21 cellular contexts compared by ENCODE assay signal in the genomic region with DNA sequence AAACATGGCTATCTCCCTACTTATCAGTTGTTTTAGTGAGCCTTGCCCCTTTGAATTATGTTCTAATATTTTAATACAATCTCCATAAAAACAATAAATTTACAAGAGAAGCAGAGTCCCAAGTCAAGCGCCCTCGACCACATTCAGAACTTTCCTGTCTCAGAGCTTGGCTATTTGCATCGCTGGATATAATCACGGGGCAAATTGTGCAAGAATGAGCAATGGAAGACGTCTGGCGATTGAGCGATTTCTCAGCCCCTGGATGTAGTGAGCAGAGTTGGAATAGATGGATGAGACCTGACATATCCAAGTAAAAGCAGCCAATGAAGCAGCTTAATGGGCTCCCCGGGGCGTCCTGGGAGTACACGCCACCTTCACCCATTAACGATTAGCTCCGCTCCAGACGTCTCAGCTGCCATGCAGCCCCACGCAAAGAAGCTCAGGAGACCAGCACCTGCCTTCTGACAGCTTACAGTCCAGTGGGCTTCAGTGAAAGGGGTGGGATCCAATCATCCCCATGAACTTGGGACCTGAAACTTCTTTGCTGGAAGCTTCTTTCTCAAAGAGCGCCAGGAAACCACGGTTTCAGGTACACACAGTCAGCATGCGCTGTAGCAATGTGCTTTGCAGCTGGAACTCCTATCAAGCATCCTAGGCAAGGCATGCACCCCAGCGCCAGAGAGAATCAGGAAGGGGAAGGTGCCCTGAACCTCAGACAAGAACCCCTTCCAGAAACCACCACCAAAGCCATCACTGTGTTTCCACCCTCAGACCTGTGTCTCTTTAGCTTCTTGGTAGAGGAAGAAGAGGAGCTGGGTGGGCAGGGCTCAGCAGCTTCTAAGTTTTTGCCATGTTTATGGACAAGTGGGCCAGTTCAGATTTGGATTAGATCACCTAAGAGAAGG.
"Had no signal": no experiment of that assay in that cellular context is flagged by ENCODE, and none has a peak within 500 bp of the region (broad histone marks: within the 10 kb centered on the region; RNA-seq: fewer than 3 reads in every experiment).

No MANE protein-coding gene starts in this region.

- H3K27ac Mint-ChIP-seq: activated CD4-positive, alpha-beta T cell treated with anti-CD3 and anti-CD28 coated beads, Interleukin-2, amount 10 ng/mL, durations not matched to agents 7 days and 5 days; activated CD8-positive, alpha-beta T cell treated with anti-CD3 and anti-CD28 coated beads, Interleukin-2, amount 10 ng/mL, durations not matched to agents 7 days and 5 days; activated naive CD4-positive, alpha-beta T cell treated with anti-CD3 and anti-CD28 coated beads, Interleukin-2, amount 10 ng/mL, durations not matched to agents 7 days and 5 days; activated naive CD8-positive, alpha-beta T cell treated with anti-CD3 and anti-CD28 coated beads, Interleukin-2, amount 50 U/mL, for 24 hours; naive thymus-derived CD8-positive, alpha-beta T cell; stimulated activated effector memory CD8-positive, alpha-beta T cell treated with anti-CD3 and anti-CD28 coated beads, Interleukin-12 subunit alpha, Interleukin-12 subunit beta, amount 100 ng/mL, for 72 hours had no signal

- H2AFZ ChIP-seq: parathyroid adenoma had no signal

- H3K9me3 Mint-ChIP-seq: activated CD4-positive, alpha-beta T cell treated with anti-CD3 and anti-CD28 coated beads, Interleukin-2, amount 10 ng/mL, durations not matched to agents 7 days and 5 days; activated naive CD4-positive, alpha-beta T cell treated with anti-CD3 and anti-CD28 coated beads, Interleukin-2, amount 10 ng/mL, durations not matched to agents 7 days and 5 days; activated naive CD8-positive, alpha-beta T cell treated with anti-CD3 and anti-CD28 coated beads, Interleukin-2, amount 50 U/mL, for 24 hours; stimulated activated effector memory CD8-positive, alpha-beta T cell treated with anti-CD3 and anti-CD28 coated beads, Interleukin-12 subunit alpha, Interleukin-12 subunit beta, amount 100 ng/mL, for 72 hours had no signal

- H3K36me3 Mint-ChIP-seq: activated naive CD4-positive, alpha-beta T cell treated with anti-CD3 and anti-CD28 coated beads, Interleukin-2, amount 10 ng/mL, durations not matched to agents 7 days and 5 days; naive thymus-derived CD8-positive, alpha-beta T cell; stimulated activated effector memory CD8-positive, alpha-beta T cell treated with anti-CD3 and anti-CD28 coated beads, Interleukin-12 subunit alpha, Interleukin-12 subunit beta, amount 100 ng/mL, for 72 hours had no signal

- ATAC-seq: activated CD4-positive, CD25-positive, alpha-beta regulatory T cell treated with anti-CD3 and anti-CD28 coated beads, Interleukin-2, amount 50 U/mL, for 24 hours; activated CD8-positive, alpha-beta T cell treated with anti-CD3 and anti-CD28 coated beads, Interleukin-2, amount 10 ng/mL, durations not matched to agents 7 days and 5 days; activated naive CD8-positive, alpha-beta T cell treated with anti-CD3 and anti-CD28 coated beads, Interleukin-2, amount 50 U/mL, for 24 hours; left ventricle myocardium superior; naive thymus-derived CD8-positive, alpha-beta T cell; stimulated activated effector memory CD8-positive, alpha-beta T cell treated with anti-CD3 and anti-CD28 coated beads, Interleukin-12 subunit alpha, Interleukin-12 subunit beta, amount 100 ng/mL, for 72 hours had no signal

- H3K4me1 ChIP-seq: heart left ventricle, parathyroid adenoma, sigmoid colon had no signal

- H3K79me2 ChIP-seq: parathyroid adenoma had no signal

- H3K9me3 ChIP-seq: sigmoid colon, thoracic aorta had no signal

- H3K4me1 Mint-ChIP-seq: activated CD4-positive, alpha-beta T cell treated with anti-CD3 and anti-CD28 coated beads, Interleukin-2, amount 10 ng/mL, durations not matched to agents 7 days and 5 days; activated naive CD4-positive, alpha-beta T cell treated with anti-CD3 and anti-CD28 coated beads, Interleukin-2, amount 10 ng/mL, durations not matched to agents 7 days and 5 days; activated naive CD8-positive, alpha-beta T cell treated with anti-CD3 and anti-CD28 coated beads, Interleukin-2, amount 50 U/mL, for 24 hours; naive thymus-derived CD8-positive, alpha-beta T cell; stimulated activated effector memory CD8-positive, alpha-beta T cell treated with anti-CD3 and anti-CD28 coated beads, Interleukin-12 subunit alpha, Interleukin-12 subunit beta, amount 100 ng/mL, for 72 hours had no signal

- DNase-seq: activated CD4-positive, alpha-beta T cell treated with anti-CD3 and anti-CD28 coated beads, Interleukin-2, amount 10 ng/mL, durations not matched to agents 7 days and 5 days; activated CD8-positive, alpha-beta T cell treated with anti-CD3 and anti-CD28 coated beads, Interleukin-2, amount 10 ng/mL, durations not matched to agents 7 days and 5 days; activated effector memory CD4-positive, alpha-beta T cell treated with Interleukin-2 at 50 U/mL for 16 hours; activated naive CD4-positive, alpha-beta T cell treated with anti-CD3 and anti-CD28 coated beads, Interleukin-2, amount 10 ng/mL, durations not matched to agents 7 days and 5 days; activated naive CD8-positive, alpha-beta T cell treated with anti-CD3 and anti-CD28 coated beads, Interleukin-2, amount 50 U/mL, for 24 hours; activated T-cell treated with anti-CD3 and anti-CD28 coated beads, Interleukin-2, amount 50 U/mL, for 48 hours; brain microvascular endothelial cell; foreskin melanocyte; heart left ventricle; kidney glomerular epithelial cell; left ventricle myocardium superior; mesendoderm; naive thymus-derived CD8-positive, alpha-beta T cell; sigmoid colon; stimulated activated CD4-positive, alpha-beta T cell treated with anti-CD3 and anti-CD28 coated beads, Interleukin-4, amount 100 ng/mL, for 24 hours; T1000 had no signal

- H3K27me3 ChIP-seq: brain microvascular endothelial cell, heart left ventricle, sigmoid colon had no signal

- H3K4me3 ChIP-seq: coronary artery, heart left ventricle, sigmoid colon, thoracic aorta had no signal

- H3K9ac ChIP-seq: parathyroid adenoma had no signal

- H3K4me3 Mint-ChIP-seq: activated CD4-positive, alpha-beta T cell treated with anti-CD3 and anti-CD28 coated beads, Interleukin-2, amount 10 ng/mL, durations not matched to agents 7 days and 5 days; activated CD8-positive, alpha-beta T cell treated with anti-CD3 and anti-CD28 coated beads, Interleukin-2, amount 10 ng/mL, durations not matched to agents 7 days and 5 days; activated naive CD4-positive, alpha-beta T cell treated with anti-CD3 and anti-CD28 coated beads, Interleukin-2, amount 10 ng/mL, durations not matched to agents 7 days and 5 days; activated naive CD8-positive, alpha-beta T cell treated with anti-CD3 and anti-CD28 coated beads, Interleukin-2, amount 50 U/mL, for 24 hours; naive thymus-derived CD8-positive, alpha-beta T cell; stimulated activated effector memory CD8-positive, alpha-beta T cell treated with anti-CD3 and anti-CD28 coated beads, Interleukin-12 subunit alpha, Interleukin-12 subunit beta, amount 100 ng/mL, for 72 hours had no signal

- H3K27ac ChIP-seq: brain microvascular endothelial cell, coronary artery, heart left ventricle, parathyroid adenoma, sigmoid colon, thoracic aorta had no signal

- H3K36me3 ChIP-seq: brain microvascular endothelial cell, heart left ventricle, sigmoid colon, thoracic aorta had no signal
